ENCODE assay signal across 1 cellular context in genomic region chr19:4639531-4640246, GRCh38.
TF ChIP-seq lines count a peak whose summit lies in the region.

No MANE protein-coding gene starts in this region.

TF ChIP-seq in H1, 55 proteins besides CTCF, POLR2A, EP300 and RAD21:
- TF ChIP-seq POU5F1 (IDR thresholded peaks at IDR 0.05; ENCODE audit: low read depth, low read length) (no peak), ZNF274 (IDR thresholded peaks at IDR 0.05; ENCODE audit: borderline replicate concordance, extremely low read depth, low read length) (no peak), KDM1A (IDR thresholded peaks at IDR 0.05; ENCODE audit: borderline replicate concordance, low read length) (peak; percentile 97), SIRT6 (IDR thresholded peaks at IDR 0.05; ENCODE audit: low read length) (no peak), KDM4A (IDR thresholded peaks at IDR 0.05; ENCODE audit: low read depth, low read length, severe bottlenecking) (peak; percentile 65), SP2 (IDR thresholded peaks at IDR 0.05; ENCODE audit: low read length) (no peak), POLR2AphosphoS5 (IDR thresholded peaks at IDR 0.05; ENCODE audit: low read depth, low read length) (no peak), CREB1 (IDR thresholded peaks at IDR 0.05) (no peak), TCF12 (IDR thresholded peaks at IDR 0.05; ENCODE audit: low read depth, low read length) (no peak), HDAC2 (IDR thresholded peaks at IDR 0.05; ENCODE audit: borderline replicate concordance in 1 of 2, low read depth in 2 of 2, low read length in 2 of 2) (peak in 1 of 2 experiments; percentile 72; a peak in 1 of 4 replicates), MAFK (IDR thresholded peaks at IDR 0.05; ENCODE audit: low read depth, low read length) (no peak), BACH1 (IDR thresholded peaks at IDR 0.05; ENCODE audit: low read length) (no peak), CHD1 (IDR thresholded peaks at IDR 0.05; ENCODE audit: low read depth, low read length) (no peak), SIX5 (IDR thresholded peaks at IDR 0.05; ENCODE audit: low read depth, low read length) (no peak), RXRA (IDR thresholded peaks at IDR 0.05; ENCODE audit: insufficient read depth, low read depth, low read length) (no peak), TAF7 (optimal IDR thresholded peaks at IDR 0.05; ENCODE audit: borderline replicate concordance, low read depth, low read length) (no peak), TEAD4 (IDR thresholded peaks at IDR 0.05; ENCODE audit: low read depth, low read length) (peak; percentile 69; the same call in 1 of the 2 replicates)
